In genomic region chr4:2058264-2059033, GRCh38 we compare ENCODE assay signal across 8 cellular contexts. TPM values are rescaled to one million over a fixed set of nuclear protein-coding genes. Genes with fewer than 3 reads are reported as not detected.
DNase-seq lines count a peak whose midpoint lies in the region; ATAC-seq and TF ChIP-seq lines count a peak whose summit lies in the region.

No MANE protein-coding gene starts in this region.

- H3K4me3 ChIP-seq in astrocyte of the cerebellum (ENCODE audit: low read depth, low read length) (peak overlapping the region; percentile 21), lung (peak overlapping the region; percentile 33), urinary bladder (ENCODE audit: low read depth, low read length) (peak overlapping the region; percentile 75)

- H3K27ac ChIP-seq in lung (ENCODE audit: low read depth in 1 of 2, low read length in 1 of 2): no peak overlapping the region
- H3K27ac ChIP-seq in urinary bladder (ENCODE audit: low read depth): no peak overlapping the region

- H3K9me3 ChIP-seq in lung (ENCODE audit: control insufficient read depth in 2 of 2, insufficient read depth in 1 of 2, low read length in 1 of 2): no peaks in the 10 kb centered on the region

- TF ChIP-seq CTCF in astrocyte of the cerebellum (IDR thresholded peaks at IDR 0.05; ENCODE audit: low read depth, low read length, missing control alignments) (no peak), lung (IDR thresholded peaks at IDR 0.05; ENCODE audit: control extremely low read depth, extremely low read depth) (no peak)

- ATAC-seq in lung (ENCODE audit: insufficient read depth, low FRiP score): no peak
- ATAC-seq in GM18505 (IDR thresholded peaks at IDR 0.05; ENCODE audit: unreplicated experiment): no peak
- ATAC-seq in GM21367 (IDR thresholded peaks at IDR 0.05; ENCODE audit: unreplicated experiment): no peak

- peaks cover 26% of the 10 kb centered on the region for H3K27me3 ChIP-seq in lung (ENCODE audit: control insufficient read depth, insufficient read depth)

- 0 to 2% methylated on average over 36 to 91 of the region's 91 CpGs for WGBS in lung, 2 donors
- WGBS in urinary bladder: 1% methylated on average over 91 of the region's 91 CpGs

- H3K4me1 ChIP-seq in lung (ENCODE audit: control insufficient read depth in 2 of 2, insufficient read depth in 2 of 2, low read length in 2 of 2) (peaks cover 0 to 12% of the 10 kb centered on the region in 2 donors), urinary bladder (ENCODE audit: insufficient read depth) (no peaks in the 10 kb centered on the region)

- peak; percentile 39 for DNase-seq in stimulated activated CD4-positive, alpha-beta T cell treated with anti-CD3 and anti-CD28 coated beads, Interleukin-15, amount 100 ng/mL, for 24 hours
- DNase-seq in stimulated activated CD4-positive, alpha-beta T cell treated with anti-CD3 and anti-CD28 coated beads, Interleukin-12 subunit alpha, Interleukin-12 subunit beta, amount 100 ng/mL, for 4 hours: no peak
- DNase-seq in astrocyte of the cerebellum (ENCODE audit: low read depth) (no peak), lung (ENCODE audit: low spot score) (no peak), NCI-H2171 treated with DMSO at 0.1 percent for 48 hours (lab: John Stamatoyannopoulos, UW) (no peak)

- in situ Hi-C loops in astrocyte of the cerebellum (cut with HindIII; ENCODE audit: low sequenced_read_pairs): no loop called here

- no peak for TF ChIP-seq POLR2A in GM18505 (IDR thresholded peaks at IDR 0.05; ENCODE audit: borderline replicate concordance, extremely low read depth, insufficient read depth, insufficient read length)

- no peaks in the 10 kb centered on the region for H3K36me3 ChIP-seq in lung (ENCODE audit: control insufficient read depth in 2 of 2, insufficient read depth in 2 of 2, low read length in 2 of 2)
- H3K36me3 ChIP-seq in urinary bladder (ENCODE audit: insufficient read depth): no peaks in the 10 kb centered on the region

RNA-seq across cellular contexts. Expression of gene NAT8L, which starts 0.7 kb away (rescaled TPM):
- total RNA-seq in lung (under 1 TPM; 0.28 to 0.46 TPM), urinary bladder (0.16 TPM)
- polyA plus RNA-seq in lung (under 1 TPM; 0.05 to 0.06 TPM), urinary bladder (0.82 TPM)

RNA-seq across cellular contexts. Expression of gene NELFA, which starts 49.7 kb away (rescaled TPM):
- total RNA-seq in lung (10 to 100 TPM; 31.3 to 33.6 TPM), urinary bladder (17.4 TPM)
- polyA plus RNA-seq in lung (10 to 100 TPM; 17.8 to 18.2 TPM), urinary bladder (26.9 TPM)

Comparison
In these comparisons a context has a peak if more than half of its experiments do, and no peak if none do; other contexts are left out.
1. H3K4me3 ChIP-seq: peak in every context shown above with its lines; median percentile 75 in urinary bladder; 33 in lung; 21 in astrocyte of the cerebellum.